Comparison of ENCODE assay signal across 8 cellular contexts in the genomic region with DNA sequence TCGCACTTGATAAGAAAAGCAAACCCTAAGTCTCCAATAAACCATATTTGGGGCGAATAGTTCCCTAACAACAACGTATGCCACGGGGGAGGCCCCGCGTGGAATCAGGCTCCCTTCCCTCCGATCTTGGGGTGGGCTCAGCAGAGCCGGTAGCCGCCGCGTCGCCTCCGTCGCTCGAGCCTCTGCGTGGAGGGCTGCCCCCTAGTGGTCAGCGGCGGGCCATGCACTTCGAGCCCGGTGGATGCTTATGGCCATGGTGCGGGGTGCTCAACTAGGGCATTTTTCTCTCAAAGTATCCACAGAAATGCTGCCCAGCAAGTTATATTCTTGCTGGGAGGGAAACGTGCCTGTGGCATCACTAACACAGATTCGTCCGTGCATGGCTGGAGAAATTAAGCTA.
DNase-seq lines count a peak whose midpoint lies in the region; ATAC-seq, FAIRE-seq and TF ChIP-seq lines count a peak whose summit lies in the region.
"Not testable (repeated sequence)": the region's sequence is repeated elsewhere in the genome, so short reads cannot be mapped to it uniquely, and the experiment has no call there.

No MANE protein-coding gene starts in this region.

- H3K9me3 Mint-ChIP-seq in astrocyte (ENCODE audit: unreplicated experiment): not testable (repeated sequence)

- intact Hi-C loops in left ventricle myocardium superior (cut with micrococcal nuclease); thyroid gland (cut with DNase I): not testable (repeated sequence)

- ATAC-seq in GM18498 (IDR thresholded peaks at IDR 0.05; ENCODE audit: unreplicated experiment) (peak; percentile 63), GM21825 (IDR thresholded peaks at IDR 0.05; ENCODE audit: unreplicated experiment) (peak; percentile 63), HG03520 (IDR thresholded peaks at IDR 0.05; ENCODE audit: unreplicated experiment) (peak; percentile 52), left ventricle myocardium superior (peak; percentile 89)

- H3K27ac ChIP-seq in astrocyte (ENCODE audit: low read depth, low read length); skin epidermis; thyroid gland: not testable (repeated sequence)

- not testable (repeated sequence) for TF ChIP-seq CTCF in astrocyte (IDR thresholded peaks at IDR 0.05; ENCODE audit: insufficient read depth, low read depth, low read length)
- TF ChIP-seq CTCF in thyroid gland (IDR thresholded peaks at IDR 0.05): peak in 3 of 6 experiments; percentile 55 to 79 (median 65)

- H3K36me3 ChIP-seq in astrocyte (ENCODE audit: insufficient read depth, low read length); thyroid gland: not testable (repeated sequence)

- H3K4me3 ChIP-seq in astrocyte (ENCODE audit: insufficient read depth, low read depth, low read length): not testable (repeated sequence)
- H3K4me3 ChIP-seq in skin epidermis: peak overlapping the region in 6 of 7 experiments; percentile 22 to 39 (median 26)
- peak overlapping the region in 1 of 3 donors; percentile 21 for H3K4me3 ChIP-seq in thyroid gland (replicated peaks in 1 of 3)

- not testable (repeated sequence) for H3K27me3 Mint-ChIP-seq in astrocyte (ENCODE audit: low read depth, unreplicated experiment)

- not testable (repeated sequence) for H3K4me1 ChIP-seq in astrocyte (ENCODE audit: insufficient read depth, low read length); thyroid gland

- not testable (repeated sequence) for H3K9me3 ChIP-seq in astrocyte (ENCODE audit: insufficient read depth, low read depth, low read length); thyroid gland

- not testable (repeated sequence) for H3K4me3 Mint-ChIP-seq in astrocyte (ENCODE audit: unreplicated experiment)

- not testable (repeated sequence) for H4K20me1 ChIP-seq in astrocyte (ENCODE audit: insufficient read depth, low read length)

- H3K36me3 Mint-ChIP-seq in astrocyte (ENCODE audit: low read depth, unreplicated experiment): not testable (repeated sequence)

- not testable (repeated sequence) for H3K79me2 ChIP-seq in astrocyte (ENCODE audit: insufficient read depth, low read length)

- not testable (repeated sequence) for H3K27ac Mint-ChIP-seq in astrocyte (ENCODE audit: unreplicated experiment)

- not testable (repeated sequence) for H3K27me3 ChIP-seq in astrocyte (ENCODE audit: insufficient read depth, low read length); thyroid gland

- not testable (repeated sequence) for H2AFZ ChIP-seq in astrocyte (ENCODE audit: low read depth, low read length)

- not testable (repeated sequence) for TF ChIP-seq POLR2A in thyroid gland (IDR thresholded peaks at IDR 0.05)

- FAIRE-seq in astrocyte (lab: Jason Lieb, UNC): not testable (repeated sequence)

- not testable (repeated sequence) for H3K4me1 Mint-ChIP-seq in astrocyte (ENCODE audit: low read depth, unreplicated experiment)

- H3K9ac ChIP-seq in astrocyte (ENCODE audit: low read length): not testable (repeated sequence)

- WGBS in thyroid gland, 2 donors: 0% methylated on average over 8 of the region's 24 CpGs; no CpG with 5 or more reads in 1 of the 2 donors

- DNase-seq in activated CD4-positive, alpha-beta T cell treated with anti-CD3 and anti-CD28 coated beads for 48 hours: peak; percentile 96
- not testable (repeated sequence) for DNase-seq in astrocyte (ENCODE audit: low read depth)
- peak; percentile 96 for DNase-seq in left ventricle myocardium superior
- peak; percentile 90 to 91 for DNase-seq in thyroid gland

- peak overlapping the region; percentile 46 for H3K4me2 ChIP-seq in astrocyte (ENCODE audit: low read length)
